ENCODE assay signal across 10 cellular contexts in genomic region chr3:167691366-167691765, GRCh38. TPM values are rescaled to one million over a fixed set of nuclear protein-coding genes. Genes with fewer than 3 reads are reported as not detected.
DNase-seq lines count a peak whose midpoint lies in the region; ATAC-seq and TF ChIP-seq lines count a peak whose summit lies in the region.
"Had no signal": no experiment of that assay in that cellular context is flagged by ENCODE, and none has a peak within 500 bp of the region (broad histone marks: within the 10 kb centered on the region; RNA-seq: fewer than 3 reads in every experiment).

No MANE protein-coding gene starts in this region.

- peak overlapping the region; percentile 56 for H3K4me2 ChIP-seq in OCI-LY3 (ENCODE audit: low read length)

- H3K4me1 Mint-ChIP-seq in natural killer cell treated with Interleukin-12 subunit alpha and Interleukin-12 subunit beta and Interleukin-15 and Interleukin-18, amount 100 ng/mL, for 72 hours (ENCODE audit: low read depth in 2 of 2) = peaks cover 15 to 41% of the 10 kb centered on the region in 2 donors
- H3K4me1 Mint-ChIP-seq in endothelial cell (ENCODE audit: unreplicated experiment) = no peaks in the 10 kb centered on the region

- peaks cover 25% of the 10 kb centered on the region for H3K36me3 Mint-ChIP-seq in natural killer cell treated with Interleukin-12 subunit alpha and Interleukin-12 subunit beta and Interleukin-15 and Interleukin-18, amount 100 ng/mL, for 72 hours
- peaks cover 17% of the 10 kb centered on the region for H3K36me3 Mint-ChIP-seq in endothelial cell (ENCODE audit: low read depth, unreplicated experiment)

- no peak overlapping the region for H2AFZ ChIP-seq in OCI-LY3 (ENCODE audit: low read depth, low read length)

- H3K27ac Mint-ChIP-seq in natural killer cell treated with Interleukin-12 subunit alpha and Interleukin-12 subunit beta and Interleukin-15 and Interleukin-18, amount 100 ng/mL, for 72 hours = peak overlapping the region; percentile 68 to 71
- no peak overlapping the region for H3K27ac Mint-ChIP-seq in endothelial cell (ENCODE audit: unreplicated experiment)

- ATAC-seq in GM18907 (IDR thresholded peaks at IDR 0.05; ENCODE audit: unreplicated experiment) = peak; percentile 100
- peak; percentile 100 for ATAC-seq in HG02798 (IDR thresholded peaks at IDR 0.05; ENCODE audit: poor library complexity, unreplicated experiment)
- peak; percentile 98 to 99 for ATAC-seq in natural killer cell treated with Interleukin-12 subunit alpha and Interleukin-12 subunit beta and Interleukin-15 and Interleukin-18, amount 100 ng/mL, for 72 hours

- H3K4me3 ChIP-seq in OCI-LY3 (ENCODE audit: low read length) = no peak overlapping the region

- TF ChIP-seq CTCF in OCI-LY3 (IDR thresholded peaks at IDR 0.05; ENCODE audit: low read depth, low read length) = no peak
- no peak for TF ChIP-seq CTCF in endothelial cell (IDR thresholded peaks at IDR 0.05; ENCODE audit: unreplicated experiment)

- H3K36me3 ChIP-seq in OCI-LY3 (replicated peaks; ENCODE audit: low read depth, low read length) = peaks cover 24% of the 10 kb centered on the region

- H3K9me3 ChIP-seq in OCI-LY3 (ENCODE audit: insufficient read depth, low read length) = no peaks in the 10 kb centered on the region

- peaks cover 45% of the 10 kb centered on the region for H4K20me1 ChIP-seq in OCI-LY3 (ENCODE audit: insufficient read depth, low read length)

- 0 out of 2 replicates have a peak overlapping the region, but pooled peaks have one; percentile 22 for H3K27ac ChIP-seq in OCI-LY3 (ENCODE audit: low read length)
- H3K27ac ChIP-seq: epithelial cell of prostate had no signal

- peak; percentile 78 for DNase-seq in natural killer cell treated with Interleukin-12 subunit alpha and Interleukin-12 subunit beta and Interleukin-15 and Interleukin-18, amount 100 ng/mL, for 72 hours (ENCODE audit: low spot score)
- DNase-seq in medulla oblongata (ENCODE audit: extremely low spot score) (no peak), NAMALWA (ENCODE audit: low spot score) (no peak), endothelial cell (ENCODE audit: low spot score) (no peak), RPMI8226 (no peak)

- H3K9ac ChIP-seq in OCI-LY3 (ENCODE audit: low read length) = no peak overlapping the region

- H3K9me3 Mint-ChIP-seq in natural killer cell treated with Interleukin-12 subunit alpha and Interleukin-12 subunit beta and Interleukin-15 and Interleukin-18, amount 100 ng/mL, for 72 hours = no peaks in the 10 kb centered on the region
- H3K9me3 Mint-ChIP-seq in endothelial cell (ENCODE audit: unreplicated experiment) = no peaks in the 10 kb centered on the region

- peaks cover 20% of the 10 kb centered on the region for H3K4me1 ChIP-seq in OCI-LY3 (ENCODE audit: low read length)

- no peaks in the 10 kb centered on the region for H3K79me2 ChIP-seq in OCI-LY3 (ENCODE audit: low read length)

- H3K27me3 Mint-ChIP-seq in natural killer cell treated with Interleukin-12 subunit alpha and Interleukin-12 subunit beta and Interleukin-15 and Interleukin-18, amount 100 ng/mL, for 72 hours = no peaks in the 10 kb centered on the region
- no peaks in the 10 kb centered on the region for H3K27me3 Mint-ChIP-seq in endothelial cell (ENCODE audit: unreplicated experiment)

- H3K27me3 ChIP-seq in OCI-LY3 (ENCODE audit: low read depth, low read length) = no peaks in the 10 kb centered on the region

- peak overlapping the region; percentile 53 for H3K4me3 Mint-ChIP-seq in natural killer cell treated with Interleukin-12 subunit alpha and Interleukin-12 subunit beta and Interleukin-15 and Interleukin-18, amount 100 ng/mL, for 72 hours
- H3K4me3 Mint-ChIP-seq in endothelial cell (ENCODE audit: unreplicated experiment) = no peak overlapping the region

RNA-seq across cellular contexts. Expression of gene WDR49, which starts 37.6 kb away (rescaled TPM):
- under 1 TPM in 1 of 2 donors, not detected in 1; 0.59 TPM for total RNA-seq in natural killer cell treated with Interleukin-12 subunit alpha and Interleukin-12 subunit beta and Interleukin-15 and Interleukin-18, amount 100 ng/mL, for 72 hours
- total RNA-seq in endothelial cell (ENCODE audit: unreplicated experiment) = 1.8 TPM
- total RNA-seq: M059J had no signal

RNA-seq across cellular contexts. Expression of gene PDCD10, which starts 43.3 kb away (rescaled TPM):
- total RNA-seq in natural killer cell treated with Interleukin-12 subunit alpha and Interleukin-12 subunit beta and Interleukin-15 and Interleukin-18, amount 100 ng/mL, for 72 hours = 10 to 100 TPM; 69.7 to 88.7 TPM
- total RNA-seq in endothelial cell (ENCODE audit: unreplicated experiment) = 74.6 TPM

RNA-seq across cellular contexts. Expression of gene SERPINI1, which starts 44.2 kb away (rescaled TPM):
- total RNA-seq in natural killer cell treated with Interleukin-12 subunit alpha and Interleukin-12 subunit beta and Interleukin-15 and Interleukin-18, amount 100 ng/mL, for 72 hours = 1 to 10 TPM; 2.9 to 4.1 TPM
- total RNA-seq in endothelial cell (ENCODE audit: unreplicated experiment) = 15.5 TPM
